Comparison of ENCODE assay signal across 10 cellular contexts in genomic region chr12:51318846-51319570, GRCh38. TPM values are rescaled to one million over a fixed set of nuclear protein-coding genes. Genes with fewer than 3 reads are reported as not detected.
A peak's percentile ranks its signal among the peaks of the same experiment; 100 is the strongest.
DNase-seq lines count a peak whose midpoint lies in the region; ATAC-seq and TF ChIP-seq lines count a peak whose summit lies in the region.
"Had no signal": no experiment of that assay in that cellular context is flagged by ENCODE, and none has a peak within 500 bp of the region (broad histone marks: within the 10 kb centered on the region; RNA-seq: fewer than 3 reads in every experiment).

No MANE protein-coding gene starts in this region.

- H3K4me3 ChIP-seq in stomach: no peak overlapping the region

- peak overlapping the region in 3 of 5 donors; percentile 4 to 57 (median 33) for H3K27ac ChIP-seq in stomach
- H3K27ac ChIP-seq: C4-2B had no signal

- H3K36me3 Mint-ChIP-seq in activated naive CD8-positive, alpha-beta T cell treated with anti-CD3 and anti-CD28 coated beads, Interleukin-2, amount 50 U/mL, for 24 hours (ENCODE audit: low read depth): peaks cover 34% of the 10 kb centered on the region

- intact Hi-C loops in stomach (cut with DNase I; ENCODE audit: low total_unique reads): no loop called here

- no peaks in the 10 kb centered on the region for H3K36me3 ChIP-seq in stomach

- TF ChIP-seq CTCF in stomach (IDR thresholded peaks at IDR 0.05): no peak

- peaks cover 0 to 38% (median 12%) of the 10 kb centered on the region in 4 donors for H3K4me1 ChIP-seq in stomach

- TF ChIP-seq POLR2A in stomach (IDR thresholded peaks at IDR 0.05): no peak

- no peaks in the 10 kb centered on the region for H3K27me3 ChIP-seq in stomach

- no peaks in the 10 kb centered on the region for H3K9me3 ChIP-seq in stomach

- no peak for TF ChIP-seq EP300 in stomach (IDR thresholded peaks at IDR 0.05)

- WGBS in stomach, 5 donors: 48 to 68% (median 55%) methylated on average over 3 of the region's 3 CpGs

- DNase-seq in activated naive CD4-positive, alpha-beta T cell treated with Interleukin-2 at 50 U/mL for 16 hours: peak; percentile 19
- no peak for DNase-seq in activated naive CD4-positive, alpha-beta T cell treated with anti-CD3 and anti-CD28 coated beads, Interleukin-2, amount 50 U/mL, for 16 hours
- DNase-seq in NOMO-1 treated with DMSO at 0.1 percent for 48 hours (lab: John Stamatoyannopoulos, UW; ENCODE audit: unreplicated experiment): peak; percentile 95
- DNase-seq in activated naive CD8-positive, alpha-beta T cell treated with anti-CD3 and anti-CD28 coated beads, Interleukin-2, amount 50 U/mL, for 24 hours: no peak
- no peak for DNase-seq in stomach
- no peak for DNase-seq in NCI-H1092 treated with DMSO at 0.1 percent for 48 hours (lab: John Stamatoyannopoulos, UW)
- no peak for DNase-seq in ecto neural progenitor cell (ENCODE audit: low spot score)
- DNase-seq: SW 1271 had no signal

- no peaks in the 10 kb centered on the region for H3K9me3 Mint-ChIP-seq in activated naive CD8-positive, alpha-beta T cell treated with anti-CD3 and anti-CD28 coated beads, Interleukin-2, amount 50 U/mL, for 24 hours

- peak overlapping the region; percentile 71 for H3K27ac Mint-ChIP-seq in activated naive CD8-positive, alpha-beta T cell treated with anti-CD3 and anti-CD28 coated beads, Interleukin-2, amount 50 U/mL, for 24 hours

- no peak for ATAC-seq in activated naive CD8-positive, alpha-beta T cell treated with anti-CD3 and anti-CD28 coated beads, Interleukin-2, amount 50 U/mL, for 24 hours
- no peak for ATAC-seq in HG03520 (IDR thresholded peaks at IDR 0.05; ENCODE audit: unreplicated experiment)

- H3K4me3 Mint-ChIP-seq in activated naive CD8-positive, alpha-beta T cell treated with anti-CD3 and anti-CD28 coated beads, Interleukin-2, amount 50 U/mL, for 24 hours: peak overlapping the region; percentile 35

- H3K4me1 Mint-ChIP-seq in activated naive CD8-positive, alpha-beta T cell treated with anti-CD3 and anti-CD28 coated beads, Interleukin-2, amount 50 U/mL, for 24 hours: peaks cover 69% of the 10 kb centered on the region

- H3K27me3 Mint-ChIP-seq in activated naive CD8-positive, alpha-beta T cell treated with anti-CD3 and anti-CD28 coated beads, Interleukin-2, amount 50 U/mL, for 24 hours: no peaks in the 10 kb centered on the region

RNA-seq across cellular contexts. Expression of gene BIN2, which starts 5.0 kb away (rescaled TPM):
- total RNA-seq in stomach: 10 to 100 TPM in 3 of 5 donors, 1 to 10 TPM in 2; 3.5 to 33.0 (median 14.6) TPM
- polyA plus RNA-seq in stomach: 1 to 10 TPM; 2.2 to 4.4 (median 3.4) TPM

RNA-seq across cellular contexts. Expression of gene CELA1, which starts 27.5 kb away (rescaled TPM):
- not detected for total RNA-seq in stomach
- polyA plus RNA-seq in stomach: not detected

RNA-seq across cellular contexts. Expression of gene SMAGP, which starts 48.8 kb away (rescaled TPM):
- 10 to 100 TPM in 4 of 5 donors, 1 to 10 TPM in 1; 2.3 to 74.9 (median 26.8) TPM for total RNA-seq in stomach
- 10 to 100 TPM; 22.7 to 30.3 (median 28.4) TPM for polyA plus RNA-seq in stomach

Comparison
In these comparisons a context has a peak if more than half of its experiments do, and no peak if none do; other contexts are left out.
1. DNase-seq: peak in activated naive CD4-positive, alpha-beta T cell treated with Interleukin-2 at 50 U/mL for 16 hours (single experiment) and NOMO-1 treated with DMSO at 0.1 percent for 48 hours (single experiment); none in activated naive CD4-positive, alpha-beta T cell treated with anti-CD3 and anti-CD28 coated beads, Interleukin-2, amount 50 U/mL, for 16 hours (single experiment), activated naive CD8-positive, alpha-beta T cell treated with anti-CD3 and anti-CD28 coated beads, Interleukin-2, amount 50 U/mL, for 24 hours (single experiment), stomach (single experiment), NCI-H1092 treated with DMSO at 0.1 percent for 48 hours (single experiment) and ecto neural progenitor cell (single experiment).